In genomic region chr4:159455675-159456235, GRCh38 we compare ENCODE assay signal across 8 cellular contexts.
DNase-seq lines count a peak whose midpoint lies in the region; ATAC-seq and TF ChIP-seq lines count a peak whose summit lies in the region.

No MANE protein-coding gene starts in this region.

- no peaks in the 10 kb centered on the region for H3K9me3 Mint-ChIP-seq in endothelial cell (ENCODE audit: unreplicated experiment)

- H3K14ac ChIP-seq in trophoblast cell (ENCODE audit: low read length), result no peak overlapping the region

- ATAC-seq in HG03378 (IDR thresholded peaks at IDR 0.05; ENCODE audit: unreplicated experiment) (peak; percentile 72), GM19467 (IDR thresholded peaks at IDR 0.05; ENCODE audit: unreplicated experiment) (no peak)

- peak; percentile 68 for TF ChIP-seq CTCF in AG04449 (IDR thresholded peaks at IDR 0.05; ENCODE audit: insufficient read depth, low read length, missing control alignments)
- peak; percentile 56 for TF ChIP-seq CTCF in GM12873 (IDR thresholded peaks at IDR 0.05; ENCODE audit: insufficient read depth, low read depth, low read length, missing control alignments)
- TF ChIP-seq CTCF in endothelial cell (IDR thresholded peaks at IDR 0.05; ENCODE audit: unreplicated experiment), result peak; percentile 59
- TF ChIP-seq CTCF in lower leg skin (IDR thresholded peaks at IDR 0.05), result no peak

- no peak overlapping the region for H3K4me2 ChIP-seq in trophoblast cell (ENCODE audit: low read length)

- no peaks in the 10 kb centered on the region for H3K36me3 Mint-ChIP-seq in endothelial cell (ENCODE audit: low read depth, unreplicated experiment)

- no peak overlapping the region for H2BK5ac ChIP-seq in trophoblast cell (ENCODE audit: low read depth, low read length, poor library complexity)

- H2AFZ ChIP-seq in trophoblast cell (ENCODE audit: insufficient read depth, low read length, poor library complexity), result no peak overlapping the region

- POLR2A ChIA-PET in AG04449 (lab: Yijun Ruan, JAX), result no interaction called here

- H3K4me3 ChIP-seq in AG04449 (ENCODE audit: low read depth, low read length) (no peak overlapping the region), trophoblast cell (ENCODE audit: low read depth, low read length) (no peak overlapping the region), lower leg skin (ENCODE audit: low read depth, poor library complexity, severe bottlenecking) (no peak overlapping the region)

- no peaks in the 10 kb centered on the region for H3K27me3 ChIP-seq in trophoblast cell (ENCODE audit: insufficient read depth, low read length)

- H3K9ac ChIP-seq in trophoblast cell (ENCODE audit: low read length), result no peak overlapping the region

- intact Hi-C loops in lower leg skin (cut with DNase I; ENCODE audit: low total_unique reads), result no loop called here

- H4K8ac ChIP-seq in trophoblast cell (ENCODE audit: low read depth, low read length), result no peak overlapping the region

- H2AK5ac ChIP-seq in trophoblast cell (ENCODE audit: low read length), result no peak overlapping the region

- DNase-seq in AG04449 (ENCODE audit: low read depth, low spot score) (no peak), OCI-M1 (lab: John Stamatoyannopoulos, UW) (peak; percentile 90), endothelial cell (ENCODE audit: low spot score) (peak; percentile 48), trophoblast cell (peak; percentile 22 to 51), lower leg skin (ENCODE audit: low spot score in 2 of 2) (no peak)

- no peak overlapping the region for H3K4ac ChIP-seq in trophoblast cell (ENCODE audit: low read depth, low read length)

- TF ChIP-seq POLR2A in lower leg skin (IDR thresholded peaks at IDR 0.05), result no peak

- H3K4me3 Mint-ChIP-seq in endothelial cell (ENCODE audit: unreplicated experiment), result no peak overlapping the region

- H2BK120ac ChIP-seq in trophoblast cell (ENCODE audit: insufficient read depth, low read length, poor library complexity), result no peak overlapping the region

- H3K18ac ChIP-seq in trophoblast cell (ENCODE audit: low read length), result no peak overlapping the region

- H3K23ac ChIP-seq in trophoblast cell (ENCODE audit: low read length), result no peak overlapping the region

- no peaks in the 10 kb centered on the region for H3K79me2 ChIP-seq in trophoblast cell (ENCODE audit: control insufficient read depth, insufficient read depth, low read length, poor library complexity)

- CTCF ChIA-PET in AG04449 (lab: Yijun Ruan, JAX), result interaction anchor here (0.8 to 3.4 kb wide), 18 partner anchors 9 to 1203 kb away, joined by 3 to 17 read pairs (median 4); no protein-coding TSS in a partner anchor

- peaks cover 2% of the 10 kb centered on the region for H3K27me3 Mint-ChIP-seq in endothelial cell (ENCODE audit: unreplicated experiment)

- H3K79me1 ChIP-seq in trophoblast cell (ENCODE audit: low read length), result no peaks in the 10 kb centered on the region

- H3K27ac Mint-ChIP-seq in endothelial cell (ENCODE audit: unreplicated experiment), result peak overlapping the region; percentile 71

- no CpG with 5 or more reads among the region's 3 CpGs for WGBS in trophoblast cell (ENCODE audit: extremely low coverage, insufficient coverage, insufficient read length)
- WGBS in lower leg skin, 2 donors, result 28 to 33% methylated on average over 3 of the region's 3 CpGs

- H3K36me3 ChIP-seq in trophoblast cell (ENCODE audit: control insufficient read depth in 1 of 2, insufficient read depth in 2 of 2, low read length in 2 of 2), result no peaks in the 10 kb centered on the region

- no peak overlapping the region for H2BK12ac ChIP-seq in trophoblast cell (ENCODE audit: low read length)

- H4K12ac ChIP-seq in trophoblast cell (ENCODE audit: low read depth, low read length), result no peak overlapping the region

- H3K4me1 Mint-ChIP-seq in endothelial cell (ENCODE audit: unreplicated experiment), result peaks cover 3% of the 10 kb centered on the region

- H3K4me1 ChIP-seq in trophoblast cell (ENCODE audit: control insufficient read depth in 1 of 2, insufficient read depth in 2 of 2, low read length in 2 of 2), result no peaks in the 10 kb centered on the region

- no peak overlapping the region for H3K27ac ChIP-seq in trophoblast cell (ENCODE audit: low read depth, low read length)

- H4K91ac ChIP-seq in trophoblast cell (ENCODE audit: low read depth, low read length), result no peak overlapping the region

- H3K9me3 ChIP-seq in trophoblast cell (ENCODE audit: insufficient read depth, low read depth, low read length), result no peaks in the 10 kb centered on the region

Comparison
In these comparisons a context has a peak if more than half of its experiments do, and no peak if none do; other contexts are left out.
1. DNase-seq: peak in OCI-M1 (single experiment), endothelial cell (single experiment) and trophoblast cell (2 of 2); none in AG04449 (single experiment) and lower leg skin (0 of 2).
2. CTCF ChIP-seq: peak in AG04449 (single experiment), GM12873 (single experiment) and endothelial cell (single experiment); none in lower leg skin (0 of 3).